8 cellular contexts compared by ENCODE assay signal in genomic region chr17:17723354-17724261, GRCh38. TPM values are rescaled to one million over a fixed set of nuclear protein-coding genes. Genes with fewer than 3 reads are reported as not detected.
DNase-seq lines count a peak whose midpoint lies in the region; ATAC-seq lines count a peak whose summit lies in the region.

No MANE protein-coding gene starts in this region.

- peaks cover 25% of the 10 kb centered on the region for H3K27me3 Mint-ChIP-seq in IgD-negative memory B cell
- H3K27me3 Mint-ChIP-seq in activated T-cell treated with anti-CD3 and anti-CD28 coated beads, Interleukin-2, amount 50 U/mL, for 24 hours: peaks cover 20% of the 10 kb centered on the region

- H3K36me3 ChIP-seq in neuron (ENCODE audit: insufficient read depth, low read length): peaks cover 3% of the 10 kb centered on the region

- no peak for ATAC-seq in GM19452 (IDR thresholded peaks at IDR 0.05; ENCODE audit: unreplicated experiment)

- H3K9me3 ChIP-seq in neuron (ENCODE audit: low read length): no peaks in the 10 kb centered on the region

- peak overlapping the region in 1 of 3 donors; percentile 57 for H3K27ac Mint-ChIP-seq in IgD-negative memory B cell
- H3K27ac Mint-ChIP-seq in activated T-cell treated with anti-CD3 and anti-CD28 coated beads, Interleukin-2, amount 50 U/mL, for 24 hours: peak overlapping the region; percentile 71

- peak overlapping the region; percentile 62 for H3K4me3 ChIP-seq in neuron (ENCODE audit: low read length)

- H2AFZ ChIP-seq in neuron (ENCODE audit: low read depth, low read length): no peak overlapping the region

- H3K9me3 Mint-ChIP-seq in IgD-negative memory B cell: no peaks in the 10 kb centered on the region
- no peaks in the 10 kb centered on the region for H3K9me3 Mint-ChIP-seq in activated T-cell treated with anti-CD3 and anti-CD28 coated beads, Interleukin-2, amount 50 U/mL, for 24 hours

- peak; percentile 49 for DNase-seq in COLO668 (lab: John Stamatoyannopoulos, UW; ENCODE audit: unreplicated experiment)
- peak; percentile 53 for DNase-seq in activated T-cell treated with anti-CD3 and anti-CD28 coated beads, Interleukin-2, amount 50 U/mL, for 24 hours
- DNase-seq in fibroblast of peridontal ligament (ENCODE audit: extremely low read depth): peak; percentile 76
- no peak for DNase-seq in pons (ENCODE audit: low spot score)
- no peak for DNase-seq in DMS114 treated with DMSO at 0.1 percent for 48 hours (lab: John Stamatoyannopoulos, UW; ENCODE audit: unreplicated experiment)

- H3K36me3 Mint-ChIP-seq in IgD-negative memory B cell: peaks cover 6% of the 10 kb centered on the region
- no peaks in the 10 kb centered on the region for H3K36me3 Mint-ChIP-seq in activated T-cell treated with anti-CD3 and anti-CD28 coated beads, Interleukin-2, amount 50 U/mL, for 24 hours (ENCODE audit: low read depth)

- H3K4me3 Mint-ChIP-seq in IgD-negative memory B cell: peak overlapping the region; percentile 83 to 97 (median 90)
- peak overlapping the region; percentile 80 for H3K4me3 Mint-ChIP-seq in activated T-cell treated with anti-CD3 and anti-CD28 coated beads, Interleukin-2, amount 50 U/mL, for 24 hours

- H3K27me3 ChIP-seq in neuron (ENCODE audit: insufficient read depth, low read length): no peaks in the 10 kb centered on the region

- H3K4me1 ChIP-seq in neuron (ENCODE audit: insufficient read depth, low read length): peaks cover 54% of the 10 kb centered on the region

- H3K4me1 Mint-ChIP-seq in IgD-negative memory B cell: peaks cover 19 to 35% (median 25%) of the 10 kb centered on the region in 3 donors
- peaks cover 42% of the 10 kb centered on the region for H3K4me1 Mint-ChIP-seq in activated T-cell treated with anti-CD3 and anti-CD28 coated beads, Interleukin-2, amount 50 U/mL, for 24 hours (ENCODE audit: low read depth)

RNA-seq across cellular contexts. Expression of gene RAI1, which starts 42.4 kb away (rescaled TPM):
- 3.0 TPM for polyA plus RNA-seq in IgD-negative memory B cell

Comparison
In these comparisons a context has a peak if more than half of its experiments do, and no peak if none do; other contexts are left out.
1. DNase-seq: peak in COLO668 (single experiment), activated T-cell treated with anti-CD3 and anti-CD28 coated beads, Interleukin-2, amount 50 U/mL, for 24 hours (single experiment) and fibroblast of peridontal ligament (single experiment); none in pons (single experiment) and DMS114 treated with DMSO at 0.1 percent for 48 hours (single experiment).